In genomic region chr19:35140898-35141626, GRCh38 we compare ENCODE assay signal across 8 cellular contexts. TPM values are rescaled to one million over a fixed set of nuclear protein-coding genes. Genes with fewer than 3 reads are reported as not detected.
A peak's percentile ranks its signal among the peaks of the same experiment; 100 is the strongest.
DNase-seq lines count a peak whose midpoint lies in the region; ATAC-seq and TF ChIP-seq lines count a peak whose summit lies in the region.

No MANE protein-coding gene starts in this region.

- peaks cover 24% of the 10 kb centered on the region for H3K4me1 ChIP-seq in lower lobe of right lung

- peak overlapping the region; percentile 48 for H3K4me3 ChIP-seq in lower lobe of right lung

- peak overlapping the region; percentile 82 for H3K27ac ChIP-seq in lower lobe of right lung

- no peaks in the 10 kb centered on the region for H3K9me3 ChIP-seq in lower lobe of right lung

- peak; percentile 35 for TF ChIP-seq CTCF in lower lobe of right lung (IDR thresholded peaks at IDR 0.05)

- no peaks in the 10 kb centered on the region for H3K36me3 ChIP-seq in lower lobe of right lung

- DNase-seq in G401 (ENCODE audit: low spot score) (peak; percentile 82), NCI-H82 (lab: John Stamatoyannopoulos, UW) (peak; percentile 98), ecto neural progenitor cell (ENCODE audit: low spot score) (peak; percentile 98), lower lobe of right lung (peak; percentile 96)
- peak; percentile 80 to 95 for DNase-seq in activated CD8-positive, alpha-beta memory T cell treated with anti-CD3 and anti-CD28 coated beads for 1 hour (ENCODE audit: extremely low read depth in 1 of 2, low read depth in 1 of 2)
- DNase-seq in stimulated activated CD4-positive, alpha-beta T cell treated with anti-CD3 and anti-CD28 coated beads, TNF-alpha, amount 100 ng/mL, for 1 hour (ENCODE audit: low read depth in 3 of 3, low spot score in 1 of 3): peak; percentile 92 to 99 (median 95)

- peaks cover 18% of the 10 kb centered on the region for H3K27me3 ChIP-seq in lower lobe of right lung (ENCODE audit: low read depth)

- in situ Hi-C loops in G401 (cut with HindIII; ENCODE audit: low sequenced_read_pairs): no loop called here

- intact Hi-C loops in lower lobe of right lung (cut with DNase I): no loop called here

- peak; percentile 77 for ATAC-seq in HG02885 (IDR thresholded peaks at IDR 0.05; ENCODE audit: poor library complexity, unreplicated experiment)
- ATAC-seq in lower lobe of right lung: peak; percentile 88 to 91
- no peak for ATAC-seq in GM18520 (IDR thresholded peaks at IDR 0.05; ENCODE audit: unreplicated experiment)

RNA-seq across cellular contexts. Expression of gene FXYD7, which starts 2.0 kb away (rescaled TPM):
- total RNA-seq in G401 (2014; rRNA removed; shearing (Covaris generic)): not detected in 2 replicates
- total RNA-seq in lower lobe of right lung: not detected

RNA-seq across cellular contexts. Expression of gene FXYD1, which starts 2.4 kb away (rescaled TPM):
- not detected in 2 replicates for total RNA-seq in G401 (2014; rRNA removed; shearing (Covaris generic))
- 49.7 TPM for total RNA-seq in lower lobe of right lung

RNA-seq across cellular contexts. Expression of gene LGI4, which starts 6.2 kb away (rescaled TPM):
- 0.06 and 0.07 TPM in 2 replicates for total RNA-seq in G401 (2014; rRNA removed; shearing (Covaris generic))
- total RNA-seq in lower lobe of right lung: 6.3 TPM

RNA-seq across cellular contexts. Expression of gene FXYD5, which starts 13.5 kb away (rescaled TPM):
- not detected in 2 replicates for total RNA-seq in G401 (2014; rRNA removed; shearing (Covaris generic))
- total RNA-seq in lower lobe of right lung: 152 TPM

RNA-seq across cellular contexts. Expression of gene FXYD3, which starts 25.4 kb away (rescaled TPM):
- total RNA-seq in G401 (2014; rRNA removed; shearing (Covaris generic)): not detected in 2 replicates
- 135 TPM for total RNA-seq in lower lobe of right lung

Comparison
In these comparisons a context has a peak if more than half of its experiments do, and no peak if none do; other contexts are left out.
1. RNA of gene FXYD1, which starts 2.4 kb away (total RNA-seq): 49.7 TPM in lower lobe of right lung (single experiment); not detected in G401; every median in the first group is over 10 times any median in the second.
2. Peak in every context shown above with its lines, with median percentiles within 50 percentile points of each other: DNase-seq.